Comparison of ENCODE assay signal across 8 cellular contexts in genomic region chr17:16352838-16353701, GRCh38.
DNase-seq lines count a peak whose midpoint lies in the region; ATAC-seq lines count a peak whose summit lies in the region.

Gene CENPV (minus strand): TSS chr17:16353469. CDS start chr17:16353436, 33 bp downstream.

- peak; percentile 57 for ATAC-seq in HG02943 (IDR thresholded peaks at IDR 0.05; ENCODE audit: low read depth, unreplicated experiment)

- H3K9me3 ChIP-seq in endocrine pancreas (ENCODE audit: control insufficient read depth, low read length) (no peaks in the 10 kb centered on the region), mucosa of rectum (ENCODE audit: control insufficient read depth in 2 of 2, low read length in 2 of 2) (no peaks in the 10 kb centered on the region)

- H3K27ac ChIP-seq in mucosa of rectum (ENCODE audit: low read depth in 2 of 2, low read length in 2 of 2) = peak within 1 kb of the TSS; percentile 67 to 68

- H3K36me3 ChIP-seq in endocrine pancreas (ENCODE audit: control insufficient read depth, insufficient read depth, low read length) = no peaks in the 10 kb centered on the region
- peaks cover 6 to 11% of the 10 kb centered on the region in 2 donors for H3K36me3 ChIP-seq in mucosa of rectum (ENCODE audit: control insufficient read depth in 2 of 2, insufficient read depth in 2 of 2, low read length in 2 of 2)

- no peaks in the 10 kb centered on the region for H3K4me1 ChIP-seq in endocrine pancreas (ENCODE audit: control insufficient read depth, insufficient read depth, low read length)
- peaks cover 4 to 9% of the 10 kb centered on the region in 2 donors for H3K4me1 ChIP-seq in mucosa of rectum (ENCODE audit: control insufficient read depth in 2 of 2, insufficient read depth in 2 of 2, low read length in 2 of 2)

- no peak within 1 kb of the TSS for H3K9ac ChIP-seq in endocrine pancreas (ENCODE audit: control insufficient read depth, insufficient read depth, low read length)
- peak within 1 kb of the TSS; percentile 72 to 81 for H3K9ac ChIP-seq in mucosa of rectum (ENCODE audit: low read depth in 1 of 2, low read length in 2 of 2)

- H3K27me3 ChIP-seq in endocrine pancreas (ENCODE audit: control insufficient read depth, insufficient read depth, low read length) (no peaks in the 10 kb centered on the region), mucosa of rectum (ENCODE audit: control insufficient read depth in 2 of 2, insufficient read depth in 2 of 2, low read length in 2 of 2) (no peaks in the 10 kb centered on the region)

- H3K4me3 ChIP-seq in endocrine pancreas (ENCODE audit: control insufficient read depth, insufficient read depth, low read length) (peak within 1 kb of the TSS; percentile 42), mucosa of rectum (ENCODE audit: low read length in 2 of 2) (peak within 1 kb of the TSS; percentile 67 to 85)

- DNase-seq in NCI-H187 (lab: John Stamatoyannopoulos, UW) (peak; percentile 1 to 50), NCI-H187 treated with DMSO at 0.1 percent for 48 hours (lab: John Stamatoyannopoulos, UW) (no peak), NCI-H774 (lab: John Stamatoyannopoulos, UW) (peak; percentile 38)
- peak; percentile 18 to 51 (median 42) for DNase-seq in activated CD8-positive, alpha-beta memory T cell treated with anti-CD3 and anti-CD28 coated beads for 48 hours (ENCODE audit: low read depth in 2 of 3, low spot score in 2 of 3)
- peak; percentile 39 to 43 for DNase-seq in stimulated activated CD8-positive, alpha-beta memory T cell treated with anti-CD3 and anti-CD28 coated beads, Interleukin-7, amount 100 ng/mL, for 1 hour (ENCODE audit: low read depth in 2 of 2)
